Comparison of ENCODE assay signal across 33 cellular contexts in the genomic region with DNA sequence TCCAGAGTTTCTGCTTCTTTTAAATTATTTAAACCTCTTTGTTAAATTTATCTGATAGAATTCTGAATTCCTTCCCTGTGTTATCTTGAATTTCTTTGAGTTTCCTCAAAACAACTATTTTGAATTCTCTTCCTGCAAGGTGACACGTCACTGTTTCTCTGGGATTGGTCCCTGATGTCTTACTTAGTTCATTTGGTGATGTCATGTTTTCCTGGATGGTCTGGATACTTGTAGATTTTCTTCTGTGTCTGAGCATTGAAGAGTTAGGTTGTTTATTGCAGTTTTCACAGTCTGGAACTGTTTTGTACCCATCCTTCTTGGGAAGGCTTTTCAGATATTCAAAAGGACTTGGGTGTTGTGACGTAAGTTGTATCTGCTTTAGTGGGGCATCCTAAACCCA.
"Had no signal": no experiment of that assay in that cellular context is flagged by ENCODE, and none has a peak within 500 bp of the region (broad histone marks: within the 10 kb centered on the region; RNA-seq: fewer than 3 reads in every experiment).

No MANE protein-coding gene starts in this region.

- FAIRE-seq: astrocyte, bronchial epithelial cell had no signal

- H3K27me3 ChIP-seq: adrenal gland, ascending aorta, body of pancreas, brain microvascular endothelial cell, breast epithelium, cardiac muscle cell had no signal

- H3K27ac ChIP-seq: adrenal gland, ascending aorta, body of pancreas, brain microvascular endothelial cell, breast epithelium, cardiac muscle cell had no signal

- H3K9me3 ChIP-seq: adrenal gland, ascending aorta, body of pancreas, breast epithelium had no signal

- ATAC-seq: activated naive CD4-positive, alpha-beta T cell treated with anti-CD3 and anti-CD28 coated beads, Interleukin-2, amount 50 U/mL, for 72 hours; activated naive CD8-positive, alpha-beta T cell treated with anti-CD3 and anti-CD28 coated beads, Interleukin-2, amount 50 U/mL, for 24 hours; activated T-cell treated with anti-CD3 and anti-CD28 coated beads, Interleukin-2, amount 50 U/mL, for 4 hours; activated T-cell treated with anti-CD3 and anti-CD28 coated beads, Interleukin-2, amount 50 U/mL, for 72 hours; activated T-helper 17 cell treated with anti-CD3 and anti-CD28 coated beads, Interleukin-2, amount 50 U/mL, for 72 hours; body of pancreas had no signal

- H3K4me1 ChIP-seq: adrenal gland, ascending aorta, body of pancreas, breast epithelium had no signal

- DNase-seq: activated effector memory CD4-positive, alpha-beta T cell treated with anti-CD3 and anti-CD28 coated beads, Interleukin-2, amount 50 U/mL, for 16 hours; activated effector memory CD4-positive, alpha-beta T cell treated with Interleukin-2 at 50 U/mL for 16 hours; activated gamma-delta T cell; activated gamma-delta T cell treated with Interleukin-2 at 50 U/mL for 16 hours; activated naive CD4-positive, alpha-beta T cell; activated naive CD4-positive, alpha-beta T cell treated with anti-CD3 and anti-CD28 coated beads for 36 hours; activated naive CD4-positive, alpha-beta T cell treated with anti-CD3 and anti-CD28 coated beads, Interleukin-2, amount 10 ng/mL, durations not matched to agents 7 days and 5 days; activated naive CD4-positive, alpha-beta T cell treated with anti-CD3 and anti-CD28 coated beads, Interleukin-2, amount 50 U/mL, for 16 hours; activated naive CD4-positive, alpha-beta T cell treated with Interleukin-2 at 50 U/mL for 16 hours; activated naive CD8-positive, alpha-beta T cell treated with anti-CD3 and anti-CD28 coated beads for 36 hours; activated naive CD8-positive, alpha-beta T cell treated with anti-CD3 and anti-CD28 coated beads, Interleukin-2, amount 10 ng/mL, durations not matched to agents 7 days and 5 days; activated naive CD8-positive, alpha-beta T cell treated with anti-CD3 and anti-CD28 coated beads, Interleukin-2, amount 50 U/mL, for 24 hours; activated T-cell treated with anti-CD3 and anti-CD28 coated beads, Interleukin-2, amount 50 U/mL, for 24 hours; activated T-cell treated with anti-CD3 and anti-CD28 coated beads, Interleukin-2, amount 50 U/mL, for 4 hours; activated T-cell treated with anti-CD3 and anti-CD28 coated beads, Interleukin-2, amount 50 U/mL, for 48 hours; activated T-cell treated with anti-CD3 and anti-CD28 coated beads, Interleukin-2, amount 50 U/mL, for 72 hours; adrenal gland; amniotic stem cell; amygdala; anterior cingulate cortex; aorta; body of pancreas; brain microvascular endothelial cell; caudate nucleus; central memory CD4-positive, alpha-beta T cell; cerebellar nuclear complex had no signal

- H3K36me3 ChIP-seq: adrenal gland, ascending aorta, brain microvascular endothelial cell, breast epithelium, cardiac muscle cell had no signal

- H3K4me3 ChIP-seq: adrenal gland, ascending aorta, body of pancreas, breast epithelium, cardiac muscle cell had no signal
